ENCODE assay signal across 19 cellular contexts in genomic region chr1:3405491-3405890, GRCh38. TPM values are rescaled to one million over a fixed set of nuclear protein-coding genes. Genes with fewer than 3 reads are reported as not detected.
DNase-seq lines count a peak whose midpoint lies in the region; ATAC-seq and TF ChIP-seq lines count a peak whose summit lies in the region.
"Had no signal": no experiment of that assay in that cellular context is flagged by ENCODE, and none has a peak within 500 bp of the region (broad histone marks: within the 10 kb centered on the region; RNA-seq: fewer than 3 reads in every experiment).

No MANE protein-coding gene starts in this region.

- H3K4me3 Mint-ChIP-seq in MCF 10A (ENCODE audit: unreplicated experiment) = no peak overlapping the region
- H3K4me3 Mint-ChIP-seq: B cell; CD4-positive, alpha-beta memory T cell had no signal

- POLR2A ChIA-PET in HEK293 (lab: Yijun Ruan, JAX) (no interaction called here), MCF 10A (lab: Yijun Ruan, JAX) (no interaction called here), GM10248 (lab: Yijun Ruan, JAX) (no interaction called here)

- intact Hi-C loops in right cardiac atrium (cut with DNase I) (loop anchor here in 1 of 4 donors (5.0 to 10.0 kb wide), 2 partner anchors 393 to 521 kb away; no protein-coding TSS in a partner anchor), Right ventricle myocardium superior (cut with DNase I) (loop anchor here (5.0 to 10.0 kb wide), 2 partner anchors 53 to 121 kb away; no protein-coding TSS in a partner anchor), MCF 10A (cut with micrococcal nuclease) (no loop called here)

- H3K27me3 ChIP-seq in right cardiac atrium (ENCODE audit: control insufficient read depth, insufficient read depth) = no peaks in the 10 kb centered on the region
- peaks cover 16% of the 10 kb centered on the region for H3K27me3 ChIP-seq in foreskin keratinocyte

- 94% methylated on average over 30 of the region's 30 CpGs for WGBS in right cardiac atrium

- H3K27ac Mint-ChIP-seq in MCF 10A (ENCODE audit: low read depth, unreplicated experiment) = no peak overlapping the region
- H3K27ac Mint-ChIP-seq: B cell; CD4-positive, alpha-beta memory T cell had no signal

- no peak overlapping the region for H3K4me3 ChIP-seq in right cardiac atrium (ENCODE audit: low read length)
- no peak overlapping the region for H3K4me3 ChIP-seq in HEK293 (ENCODE audit: low read depth, low read length)

- no peaks in the 10 kb centered on the region for H3K36me3 Mint-ChIP-seq in MCF 10A (ENCODE audit: insufficient read depth, unreplicated experiment)
- H3K36me3 Mint-ChIP-seq: CD4-positive, alpha-beta memory T cell had no signal

- H3K9me3 ChIP-seq in right cardiac atrium (ENCODE audit: control insufficient read depth, low read length) (no peaks in the 10 kb centered on the region), HEK293 (ENCODE audit: control insufficient read depth, insufficient read depth, low read depth, low read length) (no peaks in the 10 kb centered on the region)

- peak in 2 of 3 donors; percentile 39 to 42 for DNase-seq in right cardiac atrium
- DNase-seq in Right ventricle myocardium superior = no peak
- no peak for DNase-seq in foreskin keratinocyte
- no peak for DNase-seq in MCF 10A (ENCODE audit: unreplicated experiment)
- DNase-seq in NCI-H146 (lab: John Stamatoyannopoulos, UW) = no peak
- no peak for DNase-seq in GM10248 (ENCODE audit: extremely low spot score)
- DNase-seq: C1 segment of cervical spinal cord; Calu3; CD4-positive, alpha-beta memory T cell; DMS53; DMS79 treated with DMSO at 0.1 percent for 48 hours; GF-D8; GOT3; H7; HCEC 1CT had no signal

- CTCF ChIA-PET in HEK293 (lab: Yijun Ruan, JAX) (no interaction called here), MCF 10A (lab: Yijun Ruan, JAX) (no interaction called here), GM10248 (lab: Yijun Ruan, JAX) (no interaction called here)

- H3K27ac ChIP-seq in right cardiac atrium (ENCODE audit: low read length) (no peak overlapping the region), HEK293 (ENCODE audit: extremely low read depth, low read depth, low read length) (peak overlapping the region; percentile 100; the same call in 1 of the 2 replicates), foreskin keratinocyte (no peak overlapping the region)
- H3K27ac ChIP-seq: 22Rv1 had no signal

- BruUV-seq in MCF 10A (replicated peaks; lab: Mats Ljungman, UMichigan) = no TSS peak

- ATAC-seq in right cardiac atrium = no peak
- no peak for ATAC-seq in Right ventricle myocardium superior (ENCODE audit: poor library complexity)
- ATAC-seq in foreskin keratinocyte = peak; percentile 5

- no peaks in the 10 kb centered on the region for H3K9me3 Mint-ChIP-seq in MCF 10A (ENCODE audit: unreplicated experiment)
- H3K9me3 Mint-ChIP-seq: CD4-positive, alpha-beta memory T cell had no signal

- H3K4me1 ChIP-seq in right cardiac atrium (ENCODE audit: control insufficient read depth, insufficient read depth, low read length) (no peaks in the 10 kb centered on the region), HEK293 (ENCODE audit: control insufficient read depth, insufficient read depth, low read length) (peaks cover 36% of the 10 kb centered on the region), foreskin keratinocyte (no peaks in the 10 kb centered on the region)

- no peaks in the 10 kb centered on the region for H3K4me1 Mint-ChIP-seq in MCF 10A (ENCODE audit: insufficient read depth, unreplicated experiment)
- H3K4me1 Mint-ChIP-seq: B cell; CD4-positive, alpha-beta memory T cell had no signal

- TF ChIP-seq CTCF in HEK293 (tag by site-specific recombination; IDR thresholded peaks at IDR 0.05) (no peak), foreskin keratinocyte (conservative IDR thresholded peaks at IDR 0.05) (no peak), MCF 10A (IDR thresholded peaks at IDR 0.05; ENCODE audit: unreplicated experiment) (no peak), GM10248 (IDR thresholded peaks at IDR 0.05; ENCODE audit: control extremely low read depth, extremely low read depth, low read depth, missing control alignments) (no peak)

- peaks cover under 1% of the 10 kb centered on the region for H3K27me3 Mint-ChIP-seq in MCF 10A (ENCODE audit: insufficient read depth, unreplicated experiment)
- H3K27me3 Mint-ChIP-seq: B cell had no signal

- peaks cover 0 to 37% of the 10 kb centered on the region in 2 experiments; a peak in 1 of 3 replicates for H3K36me3 ChIP-seq in HEK293 (ENCODE audit: control insufficient read depth in 2 of 2, insufficient read depth in 1 of 2, low read length in 2 of 2)

TF ChIP-seq in HEK293, 187 proteins besides CTCF, POLR2A, EP300 and RAD21:
- TF ChIP-seq ZNF518A (tag by site-specific recombination; conservative IDR thresholded peaks at IDR 0.05; ENCODE audit: low read depth) = no peak

RNA-seq across cellular contexts. Expression of gene ARHGEF16, which starts 49.0 kb away (rescaled TPM):
- total RNA-seq in right cardiac atrium (1 to 10 TPM in 3 of 4 donors, under 1 TPM in 1; 0.28 to 2.5 (median 1.8) TPM), Right ventricle myocardium superior (0.89 TPM), foreskin keratinocyte (24.1 and 25.2 TPM in 2 replicates), MCF 10A (2022) (8.6 and 8.8 TPM in 2 replicates)
- polyA plus RNA-seq in right cardiac atrium (1.4 TPM), foreskin keratinocyte (19.9 and 22.8 TPM in 2 replicates)
- polyA plus RNA-seq: AG04450 had no signal

Comparison
In these comparisons a context has a peak if more than half of its experiments do, and no peak if none do; other contexts are left out.
1. DNase-seq: peak in right cardiac atrium (2 of 3); none in Right ventricle myocardium superior (single experiment), foreskin keratinocyte (0 of 2), MCF 10A (single experiment), NCI-H146 (single experiment) and GM10248 (single experiment).